ENCODE assay signal across 27 cellular contexts in genomic region chr11:69104212-69104855, GRCh38. TPM values are rescaled to one million over a fixed set of nuclear protein-coding genes. Genes with fewer than 3 reads are reported as not detected.
"Had no signal": no experiment of that assay in that cellular context is flagged by ENCODE, and none has a peak within 500 bp of the region (broad histone marks: within the 10 kb centered on the region; RNA-seq: fewer than 3 reads in every experiment).

No MANE protein-coding gene starts in this region.

- H3K4me3 ChIP-seq: SJSA1 had no signal

- H3K4me3 Mint-ChIP-seq: activated B cell treated with CpG ODN at 0.5 μM for 24 hours; activated CD4-positive, alpha-beta memory T cell treated with anti-CD3 and anti-CD28 coated beads for 36 hours; activated CD4-positive, alpha-beta T cell treated with anti-CD3 and anti-CD28 coated beads, Interleukin-2, amount 10 ng/mL, durations not matched to agents 24 days and 14 days; activated naive CD4-positive, alpha-beta T cell treated with anti-CD3 and anti-CD28 coated beads for 36 hours; activated naive CD8-positive, alpha-beta T cell; activated T-cell treated with anti-CD3 and anti-CD28 coated beads, Interleukin-2, amount 50 U/mL, for 4 hours; brain; T-helper 1 cell treated with Interleukin-12 subunit alpha and Interleukin-12 subunit beta and Interleukin-4 antibody, amounts not matched to agents 30 μg/mL and 1 μg/mL, for 36 hours had no signal

- H3K27ac Mint-ChIP-seq: activated B cell treated with CpG ODN at 0.5 μM for 24 hours; activated CD4-positive, alpha-beta memory T cell treated with anti-CD3 and anti-CD28 coated beads for 36 hours; activated CD4-positive, alpha-beta T cell treated with anti-CD3 and anti-CD28 coated beads, Interleukin-2, amount 10 ng/mL, durations not matched to agents 24 days and 14 days; activated naive CD4-positive, alpha-beta T cell treated with anti-CD3 and anti-CD28 coated beads for 36 hours; activated naive CD8-positive, alpha-beta T cell; T-helper 1 cell treated with Interleukin-12 subunit alpha and Interleukin-12 subunit beta and Interleukin-4 antibody, amounts not matched to agents 30 μg/mL and 1 μg/mL, for 36 hours had no signal

- DNase-seq: activated B cell treated with CpG ODN at 0.5 μM for 24 hours; activated CD4-positive, alpha-beta memory T cell treated with anti-CD3 and anti-CD28 coated beads for 36 hours; activated CD4-positive, alpha-beta T cell treated with anti-CD3 and anti-CD28 coated beads for 1 hour; activated CD4-positive, alpha-beta T cell treated with anti-CD3 and anti-CD28 coated beads, Interleukin-2, amount 10 ng/mL, durations not matched to agents 24 days and 14 days; activated CD8-positive, alpha-beta memory T cell treated with anti-CD3 and anti-CD28 coated beads for 24 hours; activated gamma-delta T cell; activated naive CD4-positive, alpha-beta T cell treated with anti-CD3 and anti-CD28 coated beads for 36 hours; activated T-cell treated with anti-CD3 and anti-CD28 coated beads, Interleukin-2, amount 50 U/mL, for 4 hours; amygdala; NCI-H1048; NCI-H146; NCI-H187 treated with DMSO at 0.1 percent for 48 hours; NCI-H2081 treated with DMSO at 0.1 percent for 48 hours; NCI-H2171; NCI-H2227 treated with DMSO at 0.1 percent for 48 hours; NCI-H446 treated with DMSO at 0.1 percent for 48 hours; NCI-H524 treated with DMSO at 0.1 percent for 48 hours; NCI-H748 treated with DMSO at 0.1 percent for 48 hours; RPMI8226; SHP77 had no signal

- H3K27me3 Mint-ChIP-seq: activated CD4-positive, alpha-beta T cell treated with anti-CD3 and anti-CD28 coated beads, Interleukin-2, amount 10 ng/mL, durations not matched to agents 24 days and 14 days; activated naive CD8-positive, alpha-beta T cell had no signal

- H3K9me3 ChIP-seq: SJSA1 had no signal

- ATAC-seq: activated T-cell treated with anti-CD3 and anti-CD28 coated beads, Interleukin-2, amount 50 U/mL, for 4 hours had no signal

- H3K36me3 Mint-ChIP-seq: activated CD4-positive, alpha-beta memory T cell treated with anti-CD3 and anti-CD28 coated beads for 36 hours had no signal

- H3K9me3 Mint-ChIP-seq: activated B cell treated with CpG ODN at 0.5 μM for 24 hours; activated naive CD4-positive, alpha-beta T cell treated with anti-CD3 and anti-CD28 coated beads for 36 hours; activated T-cell treated with anti-CD3 and anti-CD28 coated beads, Interleukin-2, amount 50 U/mL, for 4 hours had no signal

- H3K27ac ChIP-seq: SJSA1 had no signal

- H3K4me1 Mint-ChIP-seq: activated B cell treated with CpG ODN at 0.5 μM for 24 hours had no signal

- H3K27me3 ChIP-seq: SJSA1 had no signal

- H3K36me3 ChIP-seq: SJSA1 had no signal

RNA-seq across cellular contexts. Expression of gene SMIM38, which starts 51.4 kb away (rescaled TPM):
- total RNA-seq: astrocyte, LHCN-M2, M059J had no signal
